Comparison of ENCODE assay signal across 8 cellular contexts in genomic region chr1:210373878-210374599, GRCh38. TPM values are rescaled to one million over a fixed set of nuclear protein-coding genes. Genes with fewer than 3 reads are reported as not detected.
DNase-seq lines count a peak whose midpoint lies in the region; ATAC-seq and TF ChIP-seq lines count a peak whose summit lies in the region.

No MANE protein-coding gene starts in this region.

- DNase-seq in COLO829 (ENCODE audit: low spot score) (peak; percentile 94), NOMO-1 treated with DMSO at 0.1 percent for 48 hours (lab: John Stamatoyannopoulos, UW; ENCODE audit: unreplicated experiment) (peak; percentile 88), fibroblast of pulmonary artery (ENCODE audit: low read depth) (peak; percentile 89), posterior cingulate gyrus (peak in 6 of 10 donors; percentile 34 to 78 (median 44)), posterior vena cava (ENCODE audit: low spot score) (no peak)
- DNase-seq in activated CD8-positive, alpha-beta memory T cell treated with anti-CD3 and anti-CD28 coated beads, Interleukin-2, amount 50 U/mL, for 4 hours, result peak; percentile 47

- H3K4me3 ChIP-seq in fibroblast of pulmonary artery (replicated peaks; ENCODE audit: low read depth, low read length), result peak overlapping the region; percentile 12

- TF ChIP-seq CTCF in fibroblast of pulmonary artery (IDR thresholded peaks at IDR 0.05; ENCODE audit: low read length, missing control alignments), result peak; percentile 95

- ATAC-seq in GM19043 (IDR thresholded peaks at IDR 0.05; ENCODE audit: low read depth, unreplicated experiment), result peak; percentile 73
- ATAC-seq in HG03175 (IDR thresholded peaks at IDR 0.05; ENCODE audit: unreplicated experiment), result peak; percentile 72

- intact Hi-C loops in posterior cingulate gyrus (cut with DNase I), result no loop called here
- intact Hi-C loops in posterior vena cava (cut with DNase I), result no loop called here

RNA-seq across cellular contexts. Expression of gene HHAT, which starts 45.3 kb away (rescaled TPM):
- 1 to 10 TPM; 1.5 to 1.7 TPM for total RNA-seq in posterior vena cava
